ENCODE assay signal across 32 cellular contexts in genomic region chr11:120245434-120245833, GRCh38. TPM values are rescaled to one million over a fixed set of nuclear protein-coding genes. Genes with fewer than 3 reads are reported as not detected.
"Had no signal": no experiment of that assay in that cellular context is flagged by ENCODE, and none has a peak within 500 bp of the region (broad histone marks: within the 10 kb centered on the region; RNA-seq: fewer than 3 reads in every experiment).

No MANE protein-coding gene starts in this region.

- ATAC-seq: foreskin keratinocyte; gastroesophageal sphincter; heart left ventricle; left lung; mucosa of descending colon; natural killer cell treated with Interleukin-12 subunit alpha and Interleukin-12 subunit beta and Interleukin-15 and Interleukin-18, amount 100 ng/mL, for 72 hours; sciatic nerve; stimulated activated effector memory CD8-positive, alpha-beta T cell treated with anti-CD3 and anti-CD28 coated beads, Interleukin-12 subunit alpha, Interleukin-12 subunit beta, amount 100 ng/mL, for 72 hours had no signal

- FAIRE-seq: endothelial cell of umbilical vein, kidney had no signal

- H3K4me2 ChIP-seq: hepatocyte, smooth muscle cell had no signal

- H3K36me3 Mint-ChIP-seq: mesothelial cell of epicardium; natural killer cell treated with Interleukin-12 subunit alpha and Interleukin-12 subunit beta and Interleukin-15 and Interleukin-18, amount 100 ng/mL, for 72 hours; stimulated activated effector memory CD8-positive, alpha-beta T cell treated with anti-CD3 and anti-CD28 coated beads, Interleukin-12 subunit alpha, Interleukin-12 subunit beta, amount 100 ng/mL, for 72 hours had no signal

- H3K4me3 Mint-ChIP-seq: dendritic cell treated with granulocyte-macrophage colony-stimulating factor and Interleukin-4, amounts not matched to agents 40 ng/mL and 50 ng/mL, for 4 days; mesothelial cell of epicardium; naive B cell; natural killer cell treated with Interleukin-12 subunit alpha and Interleukin-12 subunit beta and Interleukin-15 and Interleukin-18, amount 100 ng/mL, for 72 hours; neural crest cell; stimulated activated effector memory CD8-positive, alpha-beta T cell treated with anti-CD3 and anti-CD28 coated beads, Interleukin-12 subunit alpha, Interleukin-12 subunit beta, amount 100 ng/mL, for 72 hours had no signal

- H3K27ac Mint-ChIP-seq: dendritic cell treated with granulocyte-macrophage colony-stimulating factor and Interleukin-4, amounts not matched to agents 40 ng/mL and 50 ng/mL, for 4 days; mesothelial cell of epicardium; stimulated activated effector memory CD8-positive, alpha-beta T cell treated with anti-CD3 and anti-CD28 coated beads, Interleukin-12 subunit alpha, Interleukin-12 subunit beta, amount 100 ng/mL, for 72 hours had no signal

- H3K79me2 ChIP-seq: hepatocyte had no signal

- DNase-seq: effector CD8-positive, alpha-beta T cell; foreskin keratinocyte; heart left ventricle; kidney; left lung; mesenchymal stem cell; mucosa of descending colon; naive B cell; stimulated activated CD4-positive, alpha-beta T cell treated with anti-CD3 and anti-CD28 coated beads, Interleukin-2, amount 100 ng/mL, for 24 hours; stimulated activated CD4-positive, alpha-beta T cell treated with anti-CD3 and anti-CD28 coated beads, Interleukin-4, amount 100 ng/mL, for 24 hours; stimulated activated naive CD4-positive, alpha-beta T cell treated with Interleukin-2 at 50 U/mL for 16 hours; stomach; thyroid gland; trophoblast cell had no signal

- H3K27ac ChIP-seq: esophagus muscularis mucosa, foreskin keratinocyte, gastroesophageal sphincter, heart left ventricle, hepatocyte, left lung, prostate gland, right atrium auricular region, stomach, thyroid gland, vagina had no signal

- H3K9me3 ChIP-seq: esophagus muscularis mucosa, gastroesophageal sphincter, heart left ventricle, left lung, mucosa of descending colon, prostate gland, right atrium auricular region, stomach, thyroid gland, vagina had no signal

- H3K27me3 ChIP-seq: right atrium auricular region, thyroid gland, vagina had no signal

- H2AFZ ChIP-seq: hepatocyte had no signal

- H3K36me3 ChIP-seq: esophagus muscularis mucosa, gastroesophageal sphincter, heart left ventricle, left lung, prostate gland, right atrium auricular region, stomach, thyroid gland, vagina had no signal

- H3K4me1 ChIP-seq: left lung, right atrium auricular region had no signal

- H3K9me3 Mint-ChIP-seq: dendritic cell treated with granulocyte-macrophage colony-stimulating factor and Interleukin-4, amounts not matched to agents 40 ng/mL and 50 ng/mL, for 4 days; mesothelial cell of epicardium; natural killer cell treated with Interleukin-12 subunit alpha and Interleukin-12 subunit beta and Interleukin-15 and Interleukin-18, amount 100 ng/mL, for 72 hours; neural crest cell; stimulated activated effector memory CD8-positive, alpha-beta T cell treated with anti-CD3 and anti-CD28 coated beads, Interleukin-12 subunit alpha, Interleukin-12 subunit beta, amount 100 ng/mL, for 72 hours had no signal

- H3K4me3 ChIP-seq: esophagus muscularis mucosa, gastroesophageal sphincter, heart left ventricle, hepatocyte, left lung, mucosa of descending colon, prostate gland, right atrium auricular region, smooth muscle cell, stomach, thyroid gland, vagina had no signal

- H3K4me1 Mint-ChIP-seq: mesothelial cell of epicardium, neural crest cell had no signal

RNA-seq across cellular contexts. Expression of gene POU2F3, which starts 5.5 kb away (rescaled TPM):
- total RNA-seq: endothelial cell of umbilical vein; esophagus muscularis mucosa; fibroblast of lung; hepatocyte; natural killer cell treated with Interleukin-12 subunit alpha and Interleukin-12 subunit beta and Interleukin-15 and Interleukin-18, amount 100 ng/mL, for 72 hours; neural crest cell; osteocyte; right atrium auricular region; sciatic nerve; subcutaneous adipose tissue; temporal lobe had no signal
- polyA plus RNA-seq: fibroblast of lung, heart left ventricle, hepatocyte, smooth muscle cell had no signal
